1 cellular context compared by ENCODE assay signal in genomic region chr1:226186124-226187018, GRCh38.
TF ChIP-seq lines count a peak whose summit lies in the region.

Gene ACBD3 (minus strand): TSS chr1:226186741. CDS start chr1:226186675, 66 bp downstream.

TF ChIP-seq in K562, 482 proteins besides CTCF, POLR2A, EP300 and RAD21 (continued from another document and continues in another):
- TF ChIP-seq RERE (CRISPR knock-in tag; IDR thresholded peaks at IDR 0.05; ENCODE audit: borderline replicate concordance) (no peak), ZNF639 (CRISPR knock-in tag; conservative IDR thresholded peaks at IDR 0.05 in 1 of 2, IDR thresholded peaks at IDR 0.05 in 1 of 2) (peak in 1 of 2 experiments; percentile 86; a peak in 2 of 4 replicates), IRF2 (CRISPR knock-in tag; IDR thresholded peaks at IDR 0.05) (peak; percentile 55; the same call in 1 of the 2 replicates), NONO (IDR thresholded peaks at IDR 0.05; ENCODE audit: low read depth in 2 of 2, low read length in 1 of 2) (peak; percentile 75 to 90; a peak in 3 of 4 replicates), SOX6 (IDR thresholded peaks at IDR 0.05) (peak; percentile 19; the same call in 1 of the 2 replicates), HNRNPLL (IDR thresholded peaks at IDR 0.05; ENCODE audit: low read depth, low read length, poor library complexity, severe bottlenecking) (peak; percentile 96), NR2C1 (IDR thresholded peaks at IDR 0.05) (peak; percentile 98), NR2C1 (tag; IDR thresholded peaks at IDR 0.05) (peak; percentile 99), ZNF311 (CRISPR knock-in tag; IDR thresholded peaks at IDR 0.05) (no peak), DPF2 (IDR thresholded peaks at IDR 0.05) (peak; percentile 54; the same call in 1 of the 2 replicates), ZBTB11 (CRISPR knock-in tag; IDR thresholded peaks at IDR 0.05) (peak in 2 of 3 experiments; percentile 60 to 84; a peak in 3 of 6 replicates), TFAP4 (CRISPR knock-in tag; IDR thresholded peaks at IDR 0.05; ENCODE audit: borderline replicate concordance) (peak; percentile 87), ETS1 (conservative IDR thresholded peaks at IDR 0.05; ENCODE audit: control insufficient read depth, low read depth, low read length) (peak; percentile 84), EHMT2 (IDR thresholded peaks at IDR 0.05) (peak; percentile 30; the same call in 1 of the 2 replicates), ZNF407 (IDR thresholded peaks at IDR 0.05; ENCODE audit: low read depth) (no peak; the same call in 1 of the 2 replicates), ZBTB33 (CRISPR knock-in tag; IDR thresholded peaks at IDR 0.05) (0 out of 2 replicates have a peak, but pooled peaks have one; percentile 20), CREB3 (tag; conservative IDR thresholded peaks at IDR 0.05; ENCODE audit: low read depth) (0 out of 2 replicates have a peak, but pooled peaks have one; percentile 40), NCOA4 (IDR thresholded peaks at IDR 0.05; ENCODE audit: partially characterized antibody) (no peak), POLR2AphosphoS5 (IDR thresholded peaks at IDR 0.05; ENCODE audit: control insufficient read depth, insufficient read depth, low read depth, low read length) (peak; percentile 91)
